Comparison of ENCODE assay signal across 8 cellular contexts in the genomic region with DNA sequence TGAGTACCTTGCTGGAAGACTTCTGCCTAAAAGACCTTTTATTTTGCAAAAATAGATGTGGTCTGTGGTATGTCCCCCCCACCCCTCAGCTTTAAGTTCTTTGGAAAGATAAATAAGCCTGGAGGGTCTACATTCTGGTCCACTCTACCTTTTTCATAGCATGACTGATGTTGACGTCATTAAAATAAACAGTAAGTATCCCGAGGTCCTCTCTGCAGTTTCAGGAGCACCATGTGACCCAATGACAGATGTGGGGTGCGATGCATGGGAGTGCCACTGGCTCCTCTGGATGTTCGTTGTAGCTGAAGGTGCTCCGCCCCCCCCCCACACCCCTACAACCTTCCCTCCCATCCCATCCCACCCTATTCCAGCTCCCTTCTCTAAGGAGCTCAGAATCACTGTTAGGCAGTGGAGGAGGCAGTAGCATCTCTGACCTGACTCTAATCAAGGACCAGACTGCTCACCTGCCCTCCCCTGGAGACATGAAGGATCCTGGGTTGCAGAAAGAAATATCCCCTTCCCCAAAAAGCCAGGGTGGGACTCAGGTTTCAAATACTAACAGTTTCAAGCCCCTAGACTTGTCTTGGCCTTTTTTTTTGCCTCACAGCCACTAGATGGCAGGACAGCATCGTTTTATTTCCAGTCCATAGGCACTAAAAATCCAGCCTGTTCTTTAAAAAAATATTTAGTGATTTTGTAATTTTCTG. TPM values are rescaled to one million over a fixed set of nuclear protein-coding genes. Genes with fewer than 3 reads are reported as not detected.
A peak's percentile ranks its signal among the peaks of the same experiment; 100 is the strongest.
DNase-seq lines count a peak whose midpoint lies in the region; ATAC-seq and TF ChIP-seq lines count a peak whose summit lies in the region.
"Had no signal": no experiment of that assay in that cellular context is flagged by ENCODE, and none has a peak within 500 bp of the region (broad histone marks: within the 10 kb centered on the region; RNA-seq: fewer than 3 reads in every experiment).

No MANE protein-coding gene starts in this region.

- H3K27me3 Mint-ChIP-seq in neural crest cell (ENCODE audit: low read depth): no peaks in the 10 kb centered on the region

- peaks cover 15% of the 10 kb centered on the region for H3K4me1 Mint-ChIP-seq in neural crest cell

- ATAC-seq in GM21423 (IDR thresholded peaks at IDR 0.05; ENCODE audit: unreplicated experiment): no peak

- H3F3A ChIP-seq in DOHH2 (ENCODE audit: control insufficient read depth, insufficient read depth): no peaks in the 10 kb centered on the region

- H3K79me2 ChIP-seq in DOHH2 (ENCODE audit: control insufficient read depth, low read length): no peaks in the 10 kb centered on the region

- H4K20me1 ChIP-seq in DOHH2 (ENCODE audit: control insufficient read depth, insufficient read depth, low read depth, low read length): no peaks in the 10 kb centered on the region

- no peaks in the 10 kb centered on the region for H3K9me3 ChIP-seq in DOHH2 (ENCODE audit: control insufficient read depth, insufficient read depth, low read length)
- H3K9me3 ChIP-seq in esophagus squamous epithelium: no peaks in the 10 kb centered on the region
- no peaks in the 10 kb centered on the region for H3K9me3 ChIP-seq in ovary

- TF ChIP-seq CTCF in DOHH2 (IDR thresholded peaks at IDR 0.05; ENCODE audit: low read depth, low read length, poor library complexity, severe bottlenecking) (peak; percentile 69), esophagus squamous epithelium (IDR thresholded peaks at IDR 0.05) (peak in 5 of 6 experiments; percentile 42 to 66 (median 57)), neural crest cell (conservative IDR thresholded peaks at IDR 0.05) (peak; percentile 81), ovary (IDR thresholded peaks at IDR 0.05) (no peak)

- DNase-seq in HCEC 1CT (peak; percentile 38), SK-MEL-5 (ENCODE audit: low read depth, low spot score) (peak; percentile 64), esophagus squamous epithelium (lab: John Stamatoyannopoulos, UW) (no peak), neural crest cell (ENCODE audit: low read depth, low spot score) (peak; percentile 45), ovary (no peak)

- in situ Hi-C loops in SK-MEL-5 (cut with HindIII; ENCODE audit: low pct_unique_long_range_greater_than_20kb, low sequenced_read_pairs): no loop called here

- H3K4me2 ChIP-seq in DOHH2 (ENCODE audit: low read length): no peak overlapping the region

- TF ChIP-seq POLR2A in esophagus squamous epithelium (IDR thresholded peaks at IDR 0.05) (no peak), ovary (IDR thresholded peaks at IDR 0.05) (no peak)

- H3K27me3 ChIP-seq in DOHH2 (ENCODE audit: control insufficient read depth, low read length) (no peaks in the 10 kb centered on the region), esophagus squamous epithelium (no peaks in the 10 kb centered on the region), ovary (no peaks in the 10 kb centered on the region)

- H3K4me1 ChIP-seq in DOHH2 (ENCODE audit: control insufficient read depth, low read length): no peaks in the 10 kb centered on the region
- peaks cover 0 to 43% (median 0%) of the 10 kb centered on the region in 3 donors for H3K4me1 ChIP-seq in esophagus squamous epithelium
- H3K4me1 ChIP-seq in ovary (ENCODE audit: insufficient read depth): peaks cover 4% of the 10 kb centered on the region

- no peaks in the 10 kb centered on the region for H3K9me2 ChIP-seq in DOHH2 (replicated peaks; ENCODE audit: control insufficient read depth, low read length)

- H3K36me3 ChIP-seq in DOHH2 (ENCODE audit: control insufficient read depth, low read length) (no peaks in the 10 kb centered on the region), esophagus squamous epithelium (peaks cover 0 to 30% (median 0%) of the 10 kb centered on the region in 3 donors), ovary (no peaks in the 10 kb centered on the region)

- intact Hi-C loops in esophagus squamous epithelium (cut with DNase I): loop anchor here (10.0 kb wide), 1 partner anchor 410 kb away; no protein-coding TSS in a partner anchor
- intact Hi-C loops in ovary (cut with DNase I): loop anchor here in 1 of 4 donors (10.0 kb wide), 1 partner anchor 400 kb away; no protein-coding TSS in a partner anchor

- H3K27ac Mint-ChIP-seq in neural crest cell (ENCODE audit: unreplicated experiment): no peak overlapping the region

- no peak overlapping the region for H3K4me3 Mint-ChIP-seq in neural crest cell

- no peaks in the 10 kb centered on the region for H3K36me3 Mint-ChIP-seq in neural crest cell (ENCODE audit: low read depth)

- no peaks in the 10 kb centered on the region for H3K9me3 Mint-ChIP-seq in neural crest cell

- H3K27ac ChIP-seq in DOHH2 (ENCODE audit: low read depth, low read length): no peak overlapping the region
- no peak overlapping the region for H3K27ac ChIP-seq in esophagus squamous epithelium
- no peak overlapping the region for H3K27ac ChIP-seq in ovary

- WGBS in esophagus squamous epithelium, 2 donors: 36 to 45% methylated on average over 3 to 5 of the region's 6 CpGs
- 46 to 56% (median 53%) methylated on average over 6 of the region's 6 CpGs for WGBS in ovary, 3 donors

- H3K4me3 ChIP-seq in DOHH2 (ENCODE audit: low read length) (no peak overlapping the region), esophagus squamous epithelium (no peak overlapping the region), ovary (no peak overlapping the region)
- H3K4me3 ChIP-seq: skin epidermis had no signal

- no peak for TF ChIP-seq EP300 in ovary (IDR thresholded peaks at IDR 0.05)

RNA-seq across cellular contexts. Expression of a gene that starts 25.1 kb away (rescaled TPM):
- total RNA-seq in SK-MEL-5 (2014; rRNA removed; shearing (Covaris generic)): 15.0 and 18.8 TPM in 2 replicates
- polyA plus RNA-seq in SK-MEL-5 (2015; cell fraction: cytosol; rRNA removed): 11.2 and 14.3 TPM in 2 replicates
- 9.0 and 16.5 TPM in 2 replicates for polyA plus RNA-seq in SK-MEL-5 (2015; cell fraction: nucleus; rRNA removed)
- 10 to 100 TPM; 12.9 to 24.2 (median 18.8) TPM for total RNA-seq in esophagus squamous epithelium
- total RNA-seq in neural crest cell: 16.6 and 17.4 TPM in 2 replicates
- 10 to 100 TPM in 5 of 7 donors, 1 to 10 TPM in 2; 8.0 to 18.3 (median 12.8) TPM for total RNA-seq in ovary
- 10 to 100 TPM; 13.8 to 24.7 TPM for polyA plus RNA-seq in ovary

RNA-seq across cellular contexts. Expression of a gene that starts 40.9 kb away (rescaled TPM):
- total RNA-seq in SK-MEL-5 (2014; rRNA removed; shearing (Covaris generic)): 0.13 TPM in 1 of 2 replicates, not detected in the other
- polyA plus RNA-seq in SK-MEL-5 (2015; cell fraction: cytosol; rRNA removed): 0.06 TPM in 1 of 2 replicates, not detected in the other
- polyA plus RNA-seq in SK-MEL-5 (2015; cell fraction: nucleus; rRNA removed): 0.07 TPM in 1 of 2 replicates, not detected in the other
- total RNA-seq in esophagus squamous epithelium (under 1 TPM in 1 of 4 donors, not detected in 3; 0.08 TPM), neural crest cell (not detected in 2 replicates), ovary (under 1 TPM in 6 of 7 donors, not detected in 1; 0.05 to 0.25 (median 0.12) TPM)
- under 1 TPM in 1 of 2 donors, not detected in 1; 0.02 TPM for polyA plus RNA-seq in ovary

RNA-seq across cellular contexts. Expression of a gene that starts 46.7 kb away (rescaled TPM):
- not detected in 2 replicates for total RNA-seq in SK-MEL-5 (2014; rRNA removed; shearing (Covaris generic))
- polyA plus RNA-seq in SK-MEL-5 (2015; cell fraction: cytosol; rRNA removed): 0.13 and 0.27 TPM in 2 replicates
- polyA plus RNA-seq in SK-MEL-5 (2015; cell fraction: nucleus; rRNA removed): 0.46 TPM in 1 of 2 replicates, not detected in the other
- under 1 TPM in 1 of 4 donors, not detected in 3; 0.82 TPM for total RNA-seq in esophagus squamous epithelium
- not detected in 2 replicates for total RNA-seq in neural crest cell
- total RNA-seq in ovary: 1 to 10 TPM in 3 of 7 donors, under 1 TPM in 3, not detected in 1; 0.13 to 5.7 (median 0.91) TPM
- under 1 TPM in 1 of 2 donors, not detected in 1; 0.01 TPM for polyA plus RNA-seq in ovary

Comparison
In these comparisons a context has a peak if more than half of its experiments do, and no peak if none do; other contexts are left out.
1. CTCF ChIP-seq: peak in DOHH2 (single experiment), esophagus squamous epithelium (5 of 6) and neural crest cell (single experiment); none in ovary (0 of 3).
2. DNase-seq: peak in HCEC 1CT (single experiment), SK-MEL-5 (single experiment) and neural crest cell (single experiment); none in esophagus squamous epithelium (single experiment) and ovary (0 of 5).